Comparison of ENCODE assay signal across 9 cellular contexts in the genomic region with DNA sequence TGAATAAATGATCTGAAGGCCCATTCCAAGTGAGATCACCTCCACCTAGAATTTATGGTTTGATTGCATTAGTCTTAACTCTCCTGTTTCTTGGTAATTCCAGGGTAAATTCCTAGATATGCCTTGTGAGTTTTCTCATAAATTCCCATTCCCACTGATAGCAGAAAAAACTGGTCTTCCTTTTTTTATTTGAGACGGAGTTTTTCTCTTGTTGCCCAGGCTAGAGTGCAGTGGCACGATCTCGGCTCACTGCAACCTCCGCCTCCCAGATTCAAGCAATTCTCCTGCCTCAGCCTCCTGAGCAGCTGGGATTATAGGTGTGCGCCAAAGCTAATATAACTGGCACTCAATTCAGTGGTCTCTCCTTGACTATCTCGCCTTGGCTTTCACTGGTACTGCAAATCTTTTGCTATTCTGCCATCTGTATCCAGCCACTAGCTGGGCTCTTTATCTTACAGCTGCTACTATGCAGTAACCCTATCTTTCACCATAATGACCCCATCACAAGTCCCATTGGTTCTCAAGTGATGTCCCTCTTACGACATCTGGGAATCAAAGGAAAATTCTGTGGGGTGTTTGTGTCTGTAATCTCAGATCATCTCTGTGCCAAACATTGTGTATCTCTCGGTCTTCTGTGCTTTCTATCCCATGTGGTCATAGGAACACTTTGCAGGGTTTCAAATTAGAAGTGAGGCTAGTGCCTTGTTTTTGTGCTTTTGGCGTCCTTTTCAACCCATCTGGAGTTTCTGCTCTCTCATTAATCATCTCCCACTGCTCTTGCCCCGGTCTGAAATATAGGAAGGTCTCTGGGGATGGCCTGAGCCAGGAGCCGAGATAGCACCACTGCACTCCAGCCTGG. TPM values are rescaled to one million over a fixed set of nuclear protein-coding genes. Genes with fewer than 3 reads are reported as not detected.
DNase-seq lines count a peak whose midpoint lies in the region; ATAC-seq and TF ChIP-seq lines count a peak whose summit lies in the region.
"Had no signal": no experiment of that assay in that cellular context is flagged by ENCODE, and none has a peak within 500 bp of the region (broad histone marks: within the 10 kb centered on the region; RNA-seq: fewer than 3 reads in every experiment).

No MANE protein-coding gene starts in this region.

- peak; percentile 20 for TF ChIP-seq POLR2A in GM19099 (IDR thresholded peaks at IDR 0.05; ENCODE audit: extremely low read depth, insufficient read length, low read depth)

- no peak for ATAC-seq in GM21381 (IDR thresholded peaks at IDR 0.05; ENCODE audit: unreplicated experiment)

- peaks cover 4 to 23% of the 10 kb centered on the region in 2 donors for H3K4me1 Mint-ChIP-seq in immature natural killer cell

- H3K4me3 Mint-ChIP-seq in immature natural killer cell, result no peak overlapping the region

- DNase-seq in AG20443 (ENCODE audit: low spot score) (peak; percentile 6), SW480 (ENCODE audit: low spot score) (peak; percentile 39), immature natural killer cell (no peak), Ammon's horn (ENCODE audit: low spot score) (no peak), middle frontal gyrus (ENCODE audit: extremely low spot score, low spot score) (no peak), 8988T (no peak)
- DNase-seq: cerebellar nuclear complex had no signal

- peak overlapping the region; percentile 21 to 81 (median 71) for H3K27ac Mint-ChIP-seq in immature natural killer cell

- H3K27me3 Mint-ChIP-seq in immature natural killer cell (ENCODE audit: low read depth in 3 of 3), result peaks cover 2 to 18% (median 14%) of the 10 kb centered on the region in 3 donors

- H3K9me3 Mint-ChIP-seq in immature natural killer cell, result no peaks in the 10 kb centered on the region

- peaks cover 12 to 34% (median 21%) of the 10 kb centered on the region in 3 donors for H3K36me3 Mint-ChIP-seq in immature natural killer cell

RNA-seq across cellular contexts. Expression of gene HNRNPK, which starts 14.4 kb away (rescaled TPM):
- 1,000 to 10,000 TPM in 1 of 3 donors, 100 to 1,000 TPM in 2; 752 to 1,158 (median 931) TPM for polyA plus RNA-seq in immature natural killer cell

RNA-seq across cellular contexts. Expression of gene RMI1, which starts 15.0 kb away (rescaled TPM):
- 1 to 10 TPM; 4.5 to 7.4 (median 4.9) TPM for polyA plus RNA-seq in immature natural killer cell

RNA-seq across cellular contexts. Expression of gene KIF27, which starts 44.3 kb away (rescaled TPM):
- 1 to 10 TPM; 1.5 to 1.8 (median 1.8) TPM for polyA plus RNA-seq in immature natural killer cell

Comparison
In these comparisons a context has a peak if more than half of its experiments do, and no peak if none do; other contexts are left out.
1. DNase-seq: peak in AG20443 (single experiment) and SW480 (single experiment); none in immature natural killer cell (0 of 3), Ammon's horn (single experiment), middle frontal gyrus (single experiment) and 8988T (single experiment).